ENCODE assay signal across 28 cellular contexts in the genomic region with DNA sequence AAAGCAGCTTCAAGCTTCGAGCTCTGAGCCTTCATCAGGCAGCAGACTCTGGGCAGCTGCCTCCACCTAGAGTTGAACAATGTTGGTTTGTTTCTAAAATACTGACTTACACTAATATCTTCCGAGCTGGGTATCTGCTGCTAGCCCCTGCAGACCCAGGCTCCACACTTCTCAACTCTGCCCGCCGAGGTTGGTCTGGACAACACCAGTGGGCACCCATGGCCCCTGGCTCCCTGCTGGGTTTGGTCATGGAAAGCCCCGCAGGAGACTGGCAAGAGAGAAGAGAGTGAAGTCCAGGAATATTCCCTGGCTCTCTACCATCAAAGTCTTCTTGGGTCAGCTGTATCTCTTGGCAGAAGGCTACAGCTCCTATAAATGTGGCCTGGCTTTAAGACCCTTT.
"Had no signal": no experiment of that assay in that cellular context is flagged by ENCODE, and none has a peak within 500 bp of the region (broad histone marks: within the 10 kb centered on the region; RNA-seq: fewer than 3 reads in every experiment).

No MANE protein-coding gene starts in this region.

- H3K36me3 ChIP-seq: neutrophil, pancreas, prostate gland, right lobe of liver, sigmoid colon, stomach, thoracic aorta, thyroid gland, tibial nerve, upper lobe of right lung, uterus had no signal

- H3K4me3 Mint-ChIP-seq: naive thymus-derived CD8-positive, alpha-beta T cell; natural killer cell treated with Interleukin-12 subunit alpha and Interleukin-12 subunit beta and Interleukin-15 and Interleukin-18, amount 100 ng/mL, for 72 hours; nephron progenitor cell; neural crest cell; stimulated activated effector memory CD8-positive, alpha-beta T cell treated with anti-CD3 and anti-CD28 coated beads, Interleukin-12 subunit alpha, Interleukin-12 subunit beta, amount 100 ng/mL, for 72 hours; stimulated activated naive B cell treated with anti-CD40 and anti-IgM and Interleukin-4, amounts not matched to agents 10 μg/mL and 1 μg/mL and 100 μg/mL, for 72 hours; stimulated activated naive CD8-positive, alpha-beta T cell treated with anti-CD3 and anti-CD28 coated beads, Interleukin-15, Interleukin-2, amounts not matched to agents 100 ng/mL and 50 ng/mL, for 24 hours; type B pancreatic cell had no signal

- H3K27me3 ChIP-seq: neutrophil, pancreas, right lobe of liver, sigmoid colon, stomach, thyroid gland, tibial nerve, upper lobe of right lung, uterus had no signal

- H3K36me3 Mint-ChIP-seq: naive thymus-derived CD8-positive, alpha-beta T cell; natural killer cell treated with Interleukin-12 subunit alpha and Interleukin-12 subunit beta and Interleukin-15 and Interleukin-18, amount 100 ng/mL, for 72 hours; stimulated activated effector memory CD8-positive, alpha-beta T cell treated with anti-CD3 and anti-CD28 coated beads, Interleukin-12 subunit alpha, Interleukin-12 subunit beta, amount 100 ng/mL, for 72 hours; stimulated activated naive B cell treated with anti-CD40 and anti-IgM and Interleukin-4, amounts not matched to agents 10 μg/mL and 1 μg/mL and 100 μg/mL, for 72 hours; type B pancreatic cell had no signal

- H3K4me1 Mint-ChIP-seq: stimulated activated effector memory CD8-positive, alpha-beta T cell treated with anti-CD3 and anti-CD28 coated beads, Interleukin-12 subunit alpha, Interleukin-12 subunit beta, amount 100 ng/mL, for 72 hours; stimulated activated naive B cell treated with anti-CD40 and anti-IgM and Interleukin-4, amounts not matched to agents 10 μg/mL and 1 μg/mL and 100 μg/mL, for 72 hours had no signal

- H3K27ac ChIP-seq: neutrophil, pancreas, prostate gland, right lobe of liver, sigmoid colon, stomach, thoracic aorta, thyroid gland, tibial nerve, upper lobe of right lung, uterus had no signal

- H3K9me3 ChIP-seq: neutrophil, pancreas, prostate gland, right lobe of liver, stomach, thoracic aorta, thyroid gland, upper lobe of right lung, uterus had no signal

- FAIRE-seq: pancreas, small intestine had no signal

- H3K4me3 ChIP-seq: pancreas, prostate gland, right lobe of liver, sigmoid colon, stomach, thoracic aorta, thyroid gland, tibial nerve, upper lobe of right lung, uterus had no signal

- H3K9me3 Mint-ChIP-seq: natural killer cell treated with Interleukin-12 subunit alpha and Interleukin-12 subunit beta and Interleukin-15 and Interleukin-18, amount 100 ng/mL, for 72 hours; nephron progenitor cell; neural crest cell; type B pancreatic cell had no signal

- DNase-seq: naive thymus-derived CD8-positive, alpha-beta T cell; nephron progenitor cell; nucleus accumbens; pancreas; retina; right cardiac atrium; right lobe of liver; sigmoid colon; small intestine; stimulated activated CD4-positive, alpha-beta T cell treated with anti-CD3 and anti-CD28 coated beads, Interleukin-15, amount 100 ng/mL, for 24 hours; stimulated activated CD4-positive, alpha-beta T cell treated with anti-CD3 and anti-CD28 coated beads, Interleukin-2, amount 100 ng/mL, for 24 hours; stimulated activated CD4-positive, alpha-beta T cell treated with anti-CD3 and anti-CD28 coated beads, Interleukin-2, amount 100 ng/mL, for 48 hours; stimulated activated CD4-positive, alpha-beta T cell treated with anti-CD3 and anti-CD28 coated beads, Interleukin-4, amount 100 ng/mL, for 24 hours; stimulated activated naive B cell treated with anti-CD40 and anti-IgM and Interleukin-4, amounts not matched to agents 10 μg/mL and 1 μg/mL and 100 μg/mL, for 72 hours; stimulated activated naive CD4-positive, alpha-beta T cell treated with Interleukin-2 at 50 U/mL for 16 hours; stomach; thyroid gland; upper lobe of right lung; uterus had no signal

- H3K27ac Mint-ChIP-seq: naive thymus-derived CD8-positive, alpha-beta T cell; natural killer cell treated with Interleukin-12 subunit alpha and Interleukin-12 subunit beta and Interleukin-15 and Interleukin-18, amount 100 ng/mL, for 72 hours; nephron progenitor cell; stimulated activated effector memory CD8-positive, alpha-beta T cell treated with anti-CD3 and anti-CD28 coated beads, Interleukin-12 subunit alpha, Interleukin-12 subunit beta, amount 100 ng/mL, for 72 hours; stimulated activated naive B cell treated with anti-CD40 and anti-IgM and Interleukin-4, amounts not matched to agents 10 μg/mL and 1 μg/mL and 100 μg/mL, for 72 hours; stimulated activated naive CD8-positive, alpha-beta T cell treated with anti-CD3 and anti-CD28 coated beads, Interleukin-15, Interleukin-2, amounts not matched to agents 100 ng/mL and 50 ng/mL, for 24 hours; type B pancreatic cell had no signal

- H3K4me1 ChIP-seq: pancreas, prostate gland, right lobe of liver, sigmoid colon, stomach, thyroid gland, tibial nerve, upper lobe of right lung, uterus had no signal

- H3K27me3 Mint-ChIP-seq: natural killer cell treated with Interleukin-12 subunit alpha and Interleukin-12 subunit beta and Interleukin-15 and Interleukin-18, amount 100 ng/mL, for 72 hours; stimulated activated naive B cell treated with anti-CD40 and anti-IgM and Interleukin-4, amounts not matched to agents 10 μg/mL and 1 μg/mL and 100 μg/mL, for 72 hours; stimulated activated naive CD8-positive, alpha-beta T cell treated with anti-CD3 and anti-CD28 coated beads, Interleukin-15, Interleukin-2, amounts not matched to agents 100 ng/mL and 50 ng/mL, for 24 hours had no signal
